Comparison of ENCODE assay signal across 8 cellular contexts in the genomic region with DNA sequence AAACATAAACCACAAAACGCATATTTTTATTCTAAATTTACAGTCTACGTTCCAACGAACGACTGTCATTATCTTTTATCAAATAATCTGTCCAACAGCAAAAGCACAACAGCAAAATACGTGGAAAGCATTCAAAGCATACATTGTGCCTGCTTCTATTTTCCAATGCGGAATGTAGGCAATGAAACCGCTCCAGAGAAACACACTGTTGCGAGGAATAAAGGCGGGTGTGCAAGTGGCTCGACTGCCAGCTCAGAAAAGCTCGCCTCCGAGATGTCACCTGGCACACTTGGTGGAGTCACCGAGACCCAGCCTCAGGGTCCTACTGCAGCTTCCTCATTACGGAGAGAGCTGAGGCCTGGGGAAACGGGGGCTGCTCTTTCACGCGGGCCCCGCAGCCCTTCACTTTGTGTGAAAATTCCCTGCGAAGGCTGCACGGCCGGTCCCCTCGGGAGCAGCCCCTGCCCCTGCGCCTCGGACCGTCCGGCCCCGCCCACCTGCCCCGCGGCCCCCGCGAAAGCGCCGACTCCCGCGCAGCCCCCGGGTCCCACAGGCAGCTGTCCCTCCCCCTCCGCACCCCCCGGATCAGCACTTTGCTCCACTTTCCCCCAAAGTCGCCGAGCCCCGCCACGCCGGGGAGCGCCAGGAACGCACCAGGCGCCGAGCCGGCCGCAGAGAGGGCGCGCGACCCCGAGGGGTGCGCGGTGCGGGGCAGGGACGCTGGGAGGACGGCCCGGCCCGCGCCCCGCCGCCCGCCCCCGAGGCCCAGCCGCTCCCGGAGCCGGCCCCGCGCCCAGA. TPM values are rescaled to one million over a fixed set of nuclear protein-coding genes. Genes with fewer than 3 reads are reported as not detected.
DNase-seq lines count a peak whose midpoint lies in the region; ATAC-seq, FAIRE-seq and TF ChIP-seq lines count a peak whose summit lies in the region.
"Had no signal": no experiment of that assay in that cellular context is flagged by ENCODE, and none has a peak within 500 bp of the region (broad histone marks: within the 10 kb centered on the region; RNA-seq: fewer than 3 reads in every experiment).

No MANE protein-coding gene starts in this region.

- ATAC-seq in HepG2 (peak; percentile 29), HG02571 (IDR thresholded peaks at IDR 0.05; ENCODE audit: unreplicated experiment) (no peak)

- H4K20me1 ChIP-seq in HepG2 (ENCODE audit: insufficient read depth, low read length): no peaks in the 10 kb centered on the region

- peaks cover 0 to 9% of the 10 kb centered on the region in 2 experiments; a peak in 3 of 5 replicates for H3K36me3 ChIP-seq in HepG2 (replicated peaks in 1 of 2; ENCODE audit: control insufficient read depth in 1 of 2, insufficient read depth in 2 of 2, low read length in 2 of 2)

- no peak overlapping the region for H2AFZ ChIP-seq in HepG2 (ENCODE audit: low read length)

- H3K4me3 ChIP-seq in coronary artery: peak overlapping the region; percentile 92
- H3K4me3 ChIP-seq in HepG2 (replicated peaks in 1 of 3; ENCODE audit: insufficient read depth in 1 of 3, low read depth in 2 of 3, low read length in 3 of 3): peak overlapping the region; percentile 55 to 97 (median 79)

- peak; percentile 30 to 41; a peak in 2 of 4 replicates for TF ChIP-seq POLR2A in HepG2 (IDR thresholded peaks at IDR 0.05; ENCODE audit: insufficient read depth in 1 of 2, low read depth in 2 of 2, low read length in 2 of 2)

- H3K27ac ChIP-seq in coronary artery (peak overlapping the region; percentile 74 to 93), HepG2 (ENCODE audit: extremely low read length, insufficient read depth, low read length) (peak overlapping the region; percentile 79)

- FAIRE-seq in GM19239 (lab: Jason Lieb, UNC): no peak
- no peak for FAIRE-seq in HepG2 (lab: Jason Lieb, UNC)
- FAIRE-seq: colon had no signal

- no peak for TF ChIP-seq EP300 in HepG2 (IDR thresholded peaks at IDR 0.05; ENCODE audit: low read depth in 2 of 2, low read length in 2 of 2)
- TF ChIP-seq EP300 in HepG2 (CRISPR knock-in tag; IDR thresholded peaks at IDR 0.05; ENCODE audit: borderline replicate concordance): no peak

- WGBS in HepG2 (ENCODE audit: low lambda C conversion rate): 1% methylated on average over 57 of the region's 70 CpGs

- H3K27me3 ChIP-seq in HepG2 (ENCODE audit: control insufficient read depth in 1 of 2, insufficient read depth in 2 of 2, low read length in 2 of 2): no peaks in the 10 kb centered on the region; a peak in 1 of 5 replicates

- peaks cover 77% of the 10 kb centered on the region for H3K4me1 ChIP-seq in HepG2 (ENCODE audit: insufficient read depth, low read length)

- TF ChIP-seq CTCF in coronary artery (IDR thresholded peaks at IDR 0.05): no peak
- TF ChIP-seq CTCF in HepG2 (CRISPR knock-in tag; IDR thresholded peaks at IDR 0.05): 0 out of 2 replicates have a peak, but pooled peaks have one; percentile 2

- peak overlapping the region; percentile 82 for H3K4me2 ChIP-seq in HepG2 (ENCODE audit: low read depth, low read length)

- H3K9ac ChIP-seq in HepG2 (ENCODE audit: insufficient read depth, low read depth, low read length): peak overlapping the region; percentile 84

- DNase-seq in GM19239 (ENCODE audit: insufficient read length, low spot score) (peak; percentile 28), NCI-H1105 treated with DMSO at 0.1 percent for 48 hours (lab: John Stamatoyannopoulos, UW) (peak; percentile 74), coronary artery (ENCODE audit: low spot score) (no peak), HepG2 (ENCODE audit: low spot score) (peak; percentile 59)
- peak; percentile 56 to 60 for DNase-seq in activated CD4-positive, alpha-beta T cell treated with anti-CD3 and anti-CD28 coated beads for 4 hours
- peak; percentile 57 for DNase-seq in stimulated activated CD4-positive, alpha-beta T cell treated with anti-CD3 and anti-CD28 coated beads, Interleukin-4, amount 100 ng/mL, for 1 hour

- H3K9me3 ChIP-seq in HepG2 (ENCODE audit: low read length): no peaks in the 10 kb centered on the region

- no TSS peak for BruUV-seq in HepG2 (replicated peaks; lab: Mats Ljungman, UMichigan)

- in situ Hi-C loops in HepG2 (cut with HindIII; ENCODE audit: extremely low pct_ligation_motif_present, low pct_unique_long_range_greater_than_20kb): loop anchor here (5.0 kb wide), 1 partner anchor 107 kb away; no protein-coding TSS in a partner anchor

- CTCF ChIA-PET in HepG2 (lab: Yijun Ruan, JAX; ENCODE audit: low intra/inter-chr PET ratio, low total read pairs): interaction anchor here (1.0 to 1.9 kb wide), 2 partner anchors 81 to 107 kb away, joined by 3 to 5 read pairs; no protein-coding TSS in a partner anchor

- peaks cover 69% of the 10 kb centered on the region for H3K79me2 ChIP-seq in HepG2 (ENCODE audit: insufficient read depth, low read length)

- intact Hi-C loops in HepG2 (cut with micrococcal nuclease; ENCODE audit: unreplicated experiment): loop anchor here (1.0 to 5.0 kb wide), 3 partner anchors 37 to 107 kb away; no protein-coding TSS in a partner anchor

- POLR2A ChIA-PET in HepG2 (lab: Yijun Ruan, JAX): interaction anchor here (1.0 to 4.2 kb wide), 14 partner anchors 9 to 606 kb away, joined by 3 to 84 read pairs (median 12); partner anchors contain the start of genes C2orf15, EIF5B and TXNDC9

- 0 out of 2 replicates have a peak, but pooled peaks have one; percentile 62 for TF ChIP-seq RAD21 in HepG2 (CRISPR knock-in tag; IDR thresholded peaks at IDR 0.05)

TF ChIP-seq in HepG2, 621 proteins besides CTCF, POLR2A, EP300 and RAD21 (continues in another document):
- TF ChIP-seq ELF3 (CRISPR knock-in tag; IDR thresholded peaks at IDR 0.05): no peak
- peak; percentile 27 for TF ChIP-seq SRSF1 (optimal IDR thresholded peaks at IDR 0.05; ENCODE audit: low read depth, low read length)
- no peak for TF ChIP-seq NFYB (CRISPR knock-in tag; IDR thresholded peaks at IDR 0.05)
- 0 out of 2 replicates have a peak, but pooled peaks have one; percentile 34 for TF ChIP-seq HNRNPL (IDR thresholded peaks at IDR 0.05; ENCODE audit: low read depth, low read length)
- TF ChIP-seq ZNF343 (CRISPR knock-in tag; IDR thresholded peaks at IDR 0.05): 0 out of 2 replicates have a peak, but pooled peaks have one; percentile 56
- no peak for TF ChIP-seq SRY (CRISPR knock-in tag; IDR thresholded peaks at IDR 0.05)
- TF ChIP-seq ZNF781 (CRISPR knock-in tag; IDR thresholded peaks at IDR 0.05; ENCODE audit: borderline replicate concordance, not compliant biosample characterization): no peak
- TF ChIP-seq HBP1 (CRISPR knock-in tag; IDR thresholded peaks at IDR 0.05; ENCODE audit: low read depth): peak; percentile 29; the same call in 1 of the 2 replicates
- TF ChIP-seq ZNF562 (CRISPR knock-in tag; IDR thresholded peaks at IDR 0.05; ENCODE audit: borderline replicate concordance): no peak
- TF ChIP-seq ZNF136 (CRISPR knock-in tag; IDR thresholded peaks at IDR 0.05; ENCODE audit: low read depth): 0 out of 2 replicates have a peak, but pooled peaks have one; percentile 58
- 0 out of 2 replicates have a peak, but pooled peaks have one; percentile 11 for TF ChIP-seq TEF (CRISPR knock-in tag; IDR thresholded peaks at IDR 0.05)
- TF ChIP-seq ZNF616 (CRISPR knock-in tag; IDR thresholded peaks at IDR 0.05; ENCODE audit: low read depth): no peak
- TF ChIP-seq BRD4 (CRISPR knock-in tag; IDR thresholded peaks at IDR 0.05): 0 out of 2 replicates have a peak, but pooled peaks have one; percentile 37
- 0 out of 2 replicates have a peak, but pooled peaks have one; percentile 2 for TF ChIP-seq GABPB1 (CRISPR knock-in tag; IDR thresholded peaks at IDR 0.05)

RNA-seq across cellular contexts. Expression of gene MGAT4A, which starts 0.7 kb away (rescaled TPM):
- 90.9 and 97.6 TPM in 2 replicates for total RNA-seq in HepG2 (2016; rRNA removed; fragmentation: Illumina TruSeq; extraction: Trizol)
- total RNA-seq in HepG2 (2016; cell fraction: cytosol; rRNA removed; fragmentation: Illumina TruSeq; extraction: Trizol; ENCODE audit: low read depth): 50.4 and 51.6 TPM in 2 replicates
- 92.4 and 95.8 TPM in 2 replicates for total RNA-seq in HepG2 (2016; cell fraction: insoluble cytoplasmic fraction; rRNA removed; fragmentation: Illumina TruSeq; extraction: Trizol)
- 77.5 and 91.0 TPM in 2 replicates for total RNA-seq in HepG2 (2016; cell fraction: membrane; rRNA removed; fragmentation: Illumina TruSeq; extraction: Trizol)
- total RNA-seq in HepG2 (2016; cell fraction: nucleus; rRNA removed; fragmentation: Illumina TruSeq; extraction: Trizol): 116 and 118 TPM in 2 replicates
- 38.4 and 47.2 TPM in 2 replicates for polyA plus RNA-seq in HepG2 (2011; rRNA removed)
- 18.0 and 30.5 TPM in 2 replicates for polyA plus RNA-seq in HepG2 (2011; cell fraction: cytosol; rRNA removed)
- polyA plus RNA-seq in HepG2 (2011; cell fraction: nucleus; rRNA removed): 26.7 and 31.3 TPM in 2 replicates
- 57.2 and 70.3 TPM in 2 replicates for polyA plus RNA-seq in HepG2 (2012)
- 40.5 and 43.0 TPM in 2 replicates for polyA plus RNA-seq in HepG2 (2016; cell fraction: cytosol; fragmentation: Illumina TruSeq; extraction: Trizol; ENCODE audit: low read depth)
- 43.1 and 44.6 TPM in 2 replicates for polyA plus RNA-seq in HepG2 (2016; cell fraction: insoluble cytoplasmic fraction; fragmentation: Illumina TruSeq; extraction: Trizol; ENCODE audit: low read depth)
- 40.4 and 43.5 TPM in 2 replicates for polyA plus RNA-seq in HepG2 (2016; cell fraction: membrane; fragmentation: Illumina TruSeq; extraction: Trizol; ENCODE audit: low read depth)
- 58.4 and 61.2 TPM in 2 replicates for polyA plus RNA-seq in HepG2 (2016; cell fraction: nucleus; fragmentation: Illumina TruSeq; extraction: Trizol; ENCODE audit: insufficient read depth, low read depth)
- 0.05 and 64.4 TPM in 2 replicates for polyA minus RNA-seq in HepG2 (2011; rRNA and poly(A)+ RNA removed; ENCODE audit: low replicate concordance)
- 52.3 and 65.5 TPM in 2 replicates for polyA minus RNA-seq in HepG2 (2011; cell fraction: cytosol; rRNA and poly(A)+ RNA removed)
- polyA minus RNA-seq in HepG2 (2011; cell fraction: nucleus; rRNA and poly(A)+ RNA removed): 154 and 209 TPM in 2 replicates
